20 cellular contexts compared by ENCODE assay signal in genomic region chr2:201482543-201482942, GRCh38. TPM values are rescaled to one million over a fixed set of nuclear protein-coding genes. Genes with fewer than 3 reads are reported as not detected.
DNase-seq lines count a peak whose midpoint lies in the region; ATAC-seq and TF ChIP-seq lines count a peak whose summit lies in the region.
"Had no signal": no experiment of that assay in that cellular context is flagged by ENCODE, and none has a peak within 500 bp of the region (broad histone marks: within the 10 kb centered on the region; RNA-seq: fewer than 3 reads in every experiment).

No MANE protein-coding gene starts in this region.

- TF ChIP-seq POLR2A in gastroesophageal sphincter (IDR thresholded peaks at IDR 0.05), result no peak

- in situ Hi-C loops in G401 (cut with HindIII; ENCODE audit: low sequenced_read_pairs), result no loop called here

- peaks cover 20% of the 10 kb centered on the region for H3K36me3 ChIP-seq in right atrium auricular region
- peaks cover 4 to 54% of the 10 kb centered on the region in 2 donors for H3K36me3 ChIP-seq in gastroesophageal sphincter
- peaks cover 2 to 30% (median 12%) of the 10 kb centered on the region in 4 donors for H3K36me3 ChIP-seq in liver (ENCODE audit: control insufficient read depth in 4 of 4, insufficient read depth in 3 of 4, low read depth in 1 of 4, low read length in 3 of 4)

- no peak overlapping the region for H3K27ac ChIP-seq in right atrium auricular region
- no peak overlapping the region for H3K27ac ChIP-seq in gastroesophageal sphincter
- no peak overlapping the region for H3K27ac ChIP-seq in liver (ENCODE audit: low read depth in 1 of 2, low read length in 2 of 2)
- H3K27ac ChIP-seq: 22Rv1, BLaER1, C4-2B had no signal

- H3K4me1 ChIP-seq in right atrium auricular region (no peaks in the 10 kb centered on the region), gastroesophageal sphincter (no peaks in the 10 kb centered on the region), liver (ENCODE audit: control insufficient read depth in 4 of 4, insufficient read depth in 4 of 4, low read length in 3 of 4) (no peaks in the 10 kb centered on the region)
- H3K4me1 ChIP-seq: BLaER1, Caco-2 had no signal

- no peaks in the 10 kb centered on the region for H3K9me3 ChIP-seq in right atrium auricular region
- no peaks in the 10 kb centered on the region for H3K9me3 ChIP-seq in gastroesophageal sphincter
- H3K9me3 ChIP-seq in liver (ENCODE audit: control insufficient read depth in 4 of 4, low read length in 3 of 4), result no peaks in the 10 kb centered on the region
- H3K9me3 ChIP-seq: BLaER1, Caco-2 had no signal

- no peak for TF ChIP-seq EP300 in gastroesophageal sphincter (IDR thresholded peaks at IDR 0.05)

- H3K4me3 ChIP-seq in right atrium auricular region (no peak overlapping the region), gastroesophageal sphincter (no peak overlapping the region), liver (ENCODE audit: low read depth in 1 of 3, low read length in 3 of 3) (no peak overlapping the region)
- H3K4me3 ChIP-seq: BLaER1, GM23338 had no signal

- H3K9ac ChIP-seq in liver (ENCODE audit: low read depth in 1 of 2, low read length in 2 of 2), result no peak overlapping the region
- H3K9ac ChIP-seq: BLaER1 had no signal

- TF ChIP-seq RAD21 in liver (IDR thresholded peaks at IDR 0.05), result no peak

- no peaks in the 10 kb centered on the region for H3K27me3 ChIP-seq in right atrium auricular region
- H3K27me3 ChIP-seq in gastroesophageal sphincter, result no peaks in the 10 kb centered on the region
- no peaks in the 10 kb centered on the region for H3K27me3 ChIP-seq in liver (ENCODE audit: control insufficient read depth in 4 of 4, insufficient read depth in 4 of 4, low read length in 3 of 4)
- H3K27me3 ChIP-seq: BLaER1 had no signal

- peak; percentile 52 for ATAC-seq in Right ventricle myocardium inferior
- peak; percentile 19 for ATAC-seq in gastroesophageal sphincter
- ATAC-seq in esophagus mucosa, result no peak
- ATAC-seq in HG03432 (IDR thresholded peaks at IDR 0.05; ENCODE audit: unreplicated experiment), result no peak
- ATAC-seq: CD8-positive, alpha-beta T cell; GM23338; HCT116 had no signal

- intact Hi-C loops in Right ventricle myocardium inferior (cut with DNase I), result no loop called here

- TF ChIP-seq CTCF in right atrium auricular region (IDR thresholded peaks at IDR 0.05), result no peak
- TF ChIP-seq CTCF in gastroesophageal sphincter (IDR thresholded peaks at IDR 0.05), result no peak
- TF ChIP-seq CTCF in liver (IDR thresholded peaks at IDR 0.05; ENCODE audit: low read depth, low read length, missing input control), result no peak

- WGBS in gastroesophageal sphincter (ENCODE audit: low coverage in 1 of 2), 2 donors, result 80 to 83% methylated on average over 1 to 2 of the region's 4 CpGs
- WGBS in liver, result 78% methylated on average over 4 of the region's 4 CpGs

- DNase-seq in Right ventricle myocardium inferior (ENCODE audit: missing footprints) (no peak), right atrium auricular region (ENCODE audit: low spot score) (no peak), G401 (ENCODE audit: low spot score) (peak; percentile 23), SHP77 (lab: John Stamatoyannopoulos, UW) (no peak)
- DNase-seq: Caco-2; CD4-positive, CD25-positive, alpha-beta regulatory T cell; CD8-positive, alpha-beta T cell; DMS153; DND-41; GDM1; H9 had no signal

TF ChIP-seq in liver, 16 proteins besides CTCF, POLR2A, EP300 and RAD21:
- TF ChIP-seq YY1 (IDR thresholded peaks at IDR 0.05) (no peak), REST (IDR thresholded peaks at IDR 0.05) (no peak), MAX (IDR thresholded peaks at IDR 0.05) (no peak), ATF3 (IDR thresholded peaks at IDR 0.05) (no peak), TAF1 (conservative IDR thresholded peaks at IDR 0.05) (no peak), SP1 (IDR thresholded peaks at IDR 0.05) (no peak), RXRA (IDR thresholded peaks at IDR 0.05) (no peak), HNF4A (conservative IDR thresholded peaks at IDR 0.05) (peak; percentile 69 to 86), FOXA2 (IDR thresholded peaks at IDR 0.05) (no peak), GABPA (IDR thresholded peaks at IDR 0.05 in 1 of 2, conservative IDR thresholded peaks at IDR 0.05 in 1 of 2) (no peak), FOXA1 (IDR thresholded peaks at IDR 0.05) (no peak), HNF4G (IDR thresholded peaks at IDR 0.05) (peak; percentile 52)

RNA-seq across cellular contexts. Expression of gene STRADB, which starts 31.0 kb away (rescaled TPM):
- total RNA-seq in Right ventricle myocardium inferior (79.1 TPM), right atrium auricular region (10 to 100 TPM; 28.5 to 78.1 TPM), gastroesophageal sphincter (10 to 100 TPM in 3 of 4 donors, 1 to 10 TPM in 1; 9.3 to 34.9 (median 13.0) TPM), liver (100 to 1,000 TPM in 1 of 2 donors, 10 to 100 TPM in 1; 56.1 to 199 TPM), esophagus mucosa (12.9 TPM)
- total RNA-seq in G401 (2014; rRNA removed; shearing (Covaris generic)), result 276 and 285 TPM in 2 replicates
- polyA plus RNA-seq in liver, result 10 to 100 TPM; 35.9 to 78.6 TPM

RNA-seq across cellular contexts. Expression of gene TRAK2, which starts 31.3 kb away (rescaled TPM):
- total RNA-seq in Right ventricle myocardium inferior (163 TPM), right atrium auricular region (100 to 1,000 TPM in 1 of 2 donors, 10 to 100 TPM in 1; 89.7 to 130 TPM), gastroesophageal sphincter (100 to 1,000 TPM in 2 of 4 donors, 10 to 100 TPM in 2; 64.8 to 129 (median 105) TPM), liver (100 to 1,000 TPM in 1 of 2 donors, 10 to 100 TPM in 1; 18.7 to 207 TPM), esophagus mucosa (7.5 TPM)
- total RNA-seq in G401 (2014; rRNA removed; shearing (Covaris generic)), result 12.5 and 16.7 TPM in 2 replicates
- 1 to 10 TPM; 6.1 to 6.2 TPM for polyA plus RNA-seq in liver

Comparison
In these comparisons a context has a peak if more than half of its experiments do, and no peak if none do; other contexts are left out.
1. ATAC-seq: peak in Right ventricle myocardium inferior (single experiment) and gastroesophageal sphincter (single experiment); none in esophagus mucosa (single experiment) and HG03432 (single experiment).